15 cellular contexts compared by ENCODE assay signal in genomic region chrY:12288919-12289318, GRCh38.
"Had no signal": no experiment of that assay in that cellular context is flagged by ENCODE, and none has a peak within 500 bp of the region (broad histone marks: within the 10 kb centered on the region; RNA-seq: fewer than 3 reads in every experiment).

No MANE protein-coding gene starts in this region.

- H3K9me3 Mint-ChIP-seq: mesothelial cell of epicardium, nephron progenitor cell had no signal

- ATAC-seq: lower lobe of right lung, sciatic nerve had no signal

- H3K27ac Mint-ChIP-seq: mesothelial cell of epicardium, nephron progenitor cell had no signal

- H3K4me1 Mint-ChIP-seq: mesothelial cell of epicardium, nephron progenitor cell had no signal

- H3K4me3 Mint-ChIP-seq: mesothelial cell of epicardium, nephron progenitor cell had no signal

- H3K36me3 Mint-ChIP-seq: mesothelial cell of epicardium had no signal

- DNase-seq: activated CD4-positive, alpha-beta T cell treated with anti-CD3 and anti-CD28 coated beads for 48 hours; activated CD4-positive, CD25-positive, alpha-beta regulatory T cell; activated gamma-delta T cell; erythroblast; foreskin melanocyte; glutamatergic neuron; hippocampal formation; lower lobe of right lung; nephron progenitor cell; nucleus accumbens; SK-N-SH; stimulated activated CD4-positive, alpha-beta T cell treated with anti-CD3 and anti-CD28 coated beads, Interleukin-4, amount 100 ng/mL, for 1 hour; T1000 had no signal
